Comparison of ENCODE assay signal across 11 cellular contexts in the genomic region with DNA sequence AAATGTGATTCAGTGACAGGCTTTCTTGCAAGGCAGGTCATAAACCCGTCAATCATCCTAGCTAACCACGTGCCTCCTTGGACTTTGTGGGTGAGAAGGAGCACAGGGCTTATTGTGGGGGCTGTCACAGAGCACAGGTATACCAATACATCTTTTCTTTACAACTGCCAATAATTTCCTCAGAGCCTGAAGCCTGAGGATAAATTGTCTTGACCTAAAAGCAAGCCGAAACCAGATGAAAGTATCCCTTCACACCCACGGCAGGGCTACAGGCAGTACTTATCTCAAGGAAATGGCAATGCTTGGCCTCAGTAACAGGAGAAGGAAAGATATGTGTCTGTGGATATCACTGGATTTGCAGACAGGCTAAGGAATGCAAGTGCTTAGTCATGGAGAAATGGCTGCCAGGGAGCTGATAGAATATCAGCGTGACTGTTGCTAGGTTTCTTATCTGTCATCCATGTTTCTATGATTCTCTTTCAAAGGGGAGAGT.
DNase-seq lines count a peak whose midpoint lies in the region; TF ChIP-seq lines count a peak whose summit lies in the region.
"Had no signal": no experiment of that assay in that cellular context is flagged by ENCODE, and none has a peak within 500 bp of the region (broad histone marks: within the 10 kb centered on the region; RNA-seq: fewer than 3 reads in every experiment).

No MANE protein-coding gene starts in this region.

- no peak overlapping the region for H3K23ac ChIP-seq in mesenchymal stem cell (ENCODE audit: low read length in 2 of 2)

- H3K4me3 ChIP-seq in AG04450 (ENCODE audit: low read depth, low read length) (no peak overlapping the region), ectodermal cell (ENCODE audit: insufficient read depth, low read depth, low read length) (no peak overlapping the region), mesenchymal stem cell (ENCODE audit: insufficient read depth in 1 of 2, low read depth in 1 of 2, low read length in 2 of 2) (peak overlapping the region in 1 of 2 experiments; percentile 38)

- BruUV-seq in Calu3 (replicated peaks; lab: Mats Ljungman, UMichigan) = no TSS peak

- 0 out of 2 replicates have a peak, but pooled peaks cover 3% of the 10 kb centered on the region for H3K9me3 ChIP-seq in AG04450 (ENCODE audit: control insufficient read depth, insufficient read depth, low read length)
- H3K9me3 ChIP-seq in ectodermal cell (ENCODE audit: control insufficient read depth, low read length) = no peaks in the 10 kb centered on the region
- peaks cover 4% of the 10 kb centered on the region for H3K9me3 ChIP-seq in mesenchymal stem cell (ENCODE audit: control insufficient read depth, low read length)

- H3K4me3 Mint-ChIP-seq in Calu3 (ENCODE audit: low read depth, unreplicated experiment) = no peak overlapping the region

- H2BK12ac ChIP-seq in mesenchymal stem cell (ENCODE audit: low read length in 2 of 2) = peak overlapping the region in 1 of 2 experiments; percentile 40

- peak overlapping the region; percentile 78 for H3K9ac ChIP-seq in mesenchymal stem cell (ENCODE audit: low read length)

- H3K27me3 ChIP-seq in AG04450 (ENCODE audit: control insufficient read depth, insufficient read depth, low read length) = no peaks in the 10 kb centered on the region
- H3K27me3 ChIP-seq in ectodermal cell (ENCODE audit: control insufficient read depth, insufficient read depth, low read length, poor library complexity, severe bottlenecking) = no peaks in the 10 kb centered on the region
- H3K27me3 ChIP-seq in mesenchymal stem cell (ENCODE audit: control insufficient read depth in 1 of 2, insufficient read depth in 1 of 2, low read length in 2 of 2) = no peaks in the 10 kb centered on the region

- peak overlapping the region; percentile 91 to 93 for H3K18ac ChIP-seq in mesenchymal stem cell (ENCODE audit: low read depth in 1 of 2, low read length in 2 of 2)

- H3K4ac ChIP-seq in mesenchymal stem cell (ENCODE audit: low read depth in 1 of 2, low read length in 2 of 2) = peak overlapping the region; percentile 65 to 79

- H3K9me3 Mint-ChIP-seq in Calu3 (ENCODE audit: low read depth, unreplicated experiment) = no peaks in the 10 kb centered on the region

- H2BK15ac ChIP-seq in mesenchymal stem cell (ENCODE audit: low read depth, poor library complexity, severe bottlenecking) = no peak overlapping the region

- H4K8ac ChIP-seq in mesenchymal stem cell (ENCODE audit: low read length) = peak overlapping the region; percentile 93

- no peaks in the 10 kb centered on the region for H3K36me3 ChIP-seq in ectodermal cell (ENCODE audit: control insufficient read depth, insufficient read depth, low read length)
- no peaks in the 10 kb centered on the region for H3K36me3 ChIP-seq in mesenchymal stem cell (ENCODE audit: control insufficient read depth in 1 of 2, insufficient read depth in 2 of 2, low read depth in 1 of 2, low read length in 2 of 2)

- H2AFZ ChIP-seq in mesenchymal stem cell (ENCODE audit: low read depth, low read length) = no peak overlapping the region

- 85 to 89% methylated on average over 5 of the region's 5 CpGs for WGBS in ectodermal cell, 2 experiments
- WGBS in mesenchymal stem cell = 30% methylated on average over 5 of the region's 5 CpGs

- CTCF ChIA-PET in AG04450 (lab: Charles Lee) = interaction anchor here (6.2 kb wide), 1 partner anchor 13 kb away, joined by 42 read pairs; no protein-coding TSS in a partner anchor
- CTCF ChIA-PET in Calu3 (lab: Charles Lee) = interaction anchor here (1.3 kb wide), 1 partner anchor 13 kb away, joined by 5 read pairs; no protein-coding TSS in a partner anchor

- POLR2A ChIA-PET in AG04450 (lab: Yijun Ruan, JAX) = interaction anchor here (0.6 to 0.8 kb wide), 3 partner anchors 27 to 220 kb away, joined by 3 read pairs; partner anchors contain the start of gene TNPO1

- H3K36me3 Mint-ChIP-seq in Calu3 (ENCODE audit: insufficient read depth, unreplicated experiment) = no peaks in the 10 kb centered on the region

- H2BK120ac ChIP-seq in mesenchymal stem cell (ENCODE audit: low read depth, low read length) = peak overlapping the region; percentile 77

- no peaks in the 10 kb centered on the region for H3K79me1 ChIP-seq in mesenchymal stem cell (replicated peaks; ENCODE audit: low read length, poor library complexity, severe bottlenecking)

- H3K14ac ChIP-seq in mesenchymal stem cell (ENCODE audit: low read length in 2 of 2) = no peak overlapping the region

- H3K4me2 ChIP-seq in mesenchymal stem cell (ENCODE audit: low read length, poor library complexity, severe bottlenecking) = no peak overlapping the region

- no peak overlapping the region for H3K27ac Mint-ChIP-seq in Calu3 (ENCODE audit: unreplicated experiment)

- DNase-seq in AG04450 (ENCODE audit: low read depth, low spot score) (peak; percentile 68), NCI-H460 (ENCODE audit: extremely low read depth, low read depth) (peak; percentile 44), mesenchymal stem cell (peak; percentile 87), Calu3 (no peak), hippocampal formation (lab: John Stamatoyannopoulos, UW) (no peak)
- DNase-seq in stimulated activated CD8-positive, alpha-beta memory T cell treated with anti-CD3 and anti-CD28 coated beads, Interleukin-4, amount 100 ng/mL, for 48 hours = no peak
- no peak for DNase-seq in activated CD4-positive, alpha-beta T cell treated with anti-CD3 and anti-CD28 coated beads, Interleukin-2, amount 50 U/mL, for 4 hours
- DNase-seq: activated CD8-positive, alpha-beta memory T cell treated with anti-CD3 and anti-CD28 coated beads, Interleukin-2, amount 50 U/mL, for 4 hours; DMS79 treated with DMSO at 0.1 percent for 48 hours; NCI-H2081 had no signal

- TF ChIP-seq CTCF in AG04450 (IDR thresholded peaks at IDR 0.05; ENCODE audit: low read depth, low read length) = no peak
- no peak for TF ChIP-seq CTCF in Calu3 (IDR thresholded peaks at IDR 0.05; ENCODE audit: unreplicated experiment)

- peaks cover 3% of the 10 kb centered on the region for H3K27me3 Mint-ChIP-seq in Calu3 (ENCODE audit: unreplicated experiment)

- peak overlapping the region; percentile 76 for H4K91ac ChIP-seq in mesenchymal stem cell (ENCODE audit: low read length)

- intact Hi-C loops in Calu3 (cut with micrococcal nuclease; ENCODE audit: unreplicated experiment) = no loop called here

- H3K4me1 ChIP-seq in ectodermal cell (ENCODE audit: control insufficient read depth, insufficient read depth, low read length) = peaks cover 9% of the 10 kb centered on the region
- H3K4me1 ChIP-seq in mesenchymal stem cell (ENCODE audit: control insufficient read depth, insufficient read depth, low read depth, low read length) = peaks cover 9% of the 10 kb centered on the region

- H3K4me1 Mint-ChIP-seq in Calu3 (ENCODE audit: low read depth, unreplicated experiment) = peaks cover 11% of the 10 kb centered on the region

- H2BK5ac ChIP-seq in mesenchymal stem cell (ENCODE audit: low read depth, low read length, poor library complexity, severe bottlenecking) = no peak overlapping the region

- H2AK5ac ChIP-seq in mesenchymal stem cell (ENCODE audit: low read length, severe bottlenecking) = no peak overlapping the region

- H3K27ac ChIP-seq in AG04450 (ENCODE audit: low read depth, low read length) (peak overlapping the region; percentile 68), ectodermal cell (ENCODE audit: insufficient read depth, low read depth, low read length, poor library complexity, severe bottlenecking) (peak overlapping the region; percentile 79), mesenchymal stem cell (ENCODE audit: low read length, poor library complexity, severe bottlenecking) (peak overlapping the region; percentile 89)

Comparison
In these comparisons a context has a peak if more than half of its experiments do, and no peak if none do; other contexts are left out.
1. DNase-seq: peak in AG04450 (single experiment), NCI-H460 (single experiment) and mesenchymal stem cell (single experiment); none in Calu3 (single experiment), hippocampal formation (0 of 2), stimulated activated CD8-positive, alpha-beta memory T cell treated with anti-CD3 and anti-CD28 coated beads, Interleukin-4, amount 100 ng/mL, for 48 hours (single experiment) and activated CD4-positive, alpha-beta T cell treated with anti-CD3 and anti-CD28 coated beads, Interleukin-2, amount 50 U/mL, for 4 hours (0 of 2).
2. Peak in every context shown above with its lines, with median percentiles within 50 percentile points of each other: H3K27ac ChIP-seq.